Comparison of ENCODE assay signal across 8 cellular contexts in the genomic region with DNA sequence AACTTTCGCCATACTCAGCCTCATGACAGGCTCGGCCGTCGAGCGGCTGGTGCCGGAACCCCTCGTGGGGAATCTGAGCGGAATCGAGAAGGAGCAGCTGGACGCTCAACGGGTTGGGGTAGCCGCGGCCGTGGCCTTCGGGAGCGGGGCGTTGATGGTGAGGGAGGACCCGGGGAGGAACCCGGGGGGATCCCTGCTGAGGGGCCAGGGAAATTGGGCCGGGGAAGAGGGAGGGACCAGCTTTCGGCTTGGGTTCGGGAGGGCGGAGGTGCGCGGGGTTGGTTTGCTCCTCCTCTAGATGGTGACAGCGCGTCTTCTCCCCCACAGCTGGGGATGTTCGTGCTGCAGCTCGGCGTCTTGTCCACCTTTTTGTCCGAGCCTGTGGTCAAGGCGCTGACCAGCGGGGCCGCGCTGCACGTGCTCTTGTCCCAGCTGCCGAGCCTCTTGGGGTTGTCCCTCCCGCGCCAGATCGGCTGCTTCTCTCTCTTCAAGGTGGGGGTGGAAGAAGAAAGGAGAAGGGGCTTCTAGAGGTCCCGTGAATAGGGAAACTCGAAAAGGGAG. TPM values are rescaled to one million over a fixed set of nuclear protein-coding genes. Genes with fewer than 3 reads are reported as not detected.
DNase-seq lines count a peak whose midpoint lies in the region; ATAC-seq and TF ChIP-seq lines count a peak whose summit lies in the region.

No MANE protein-coding gene starts in this region.

- H3K4me1 Mint-ChIP-seq in activated B cell treated with CpG ODN at 0.5 μM for 24 hours, result peaks cover 35% of the 10 kb centered on the region

- no peak overlapping the region for H3K27ac Mint-ChIP-seq in activated B cell treated with CpG ODN at 0.5 μM for 24 hours

- no peaks in the 10 kb centered on the region for H3K36me3 ChIP-seq in psoas muscle (ENCODE audit: insufficient read depth in 1 of 2, low read depth in 1 of 2)

- CTCF ChIA-PET in activated B cell treated with CpG ODN at 0.5 μM for 24 hours (lab: Charles Lee), result interaction anchor here (0.9 to 8.4 kb wide), 6 partner anchors 9 to 162 kb away, joined by 3 to 126 read pairs (median 5); a partner anchor contains a TSS

- ATAC-seq in activated B cell treated with CpG ODN at 0.5 μM for 24 hours (ENCODE audit: low read depth) (no peak), Right ventricle myocardium inferior (peak; percentile 17), psoas muscle (peak; percentile 2 to 50 (median 20)), GM19397 (IDR thresholded peaks at IDR 0.05; ENCODE audit: unreplicated experiment) (no peak)

- no peaks in the 10 kb centered on the region for H3K36me3 Mint-ChIP-seq in activated B cell treated with CpG ODN at 0.5 μM for 24 hours (ENCODE audit: low read depth)

- H3K27me3 Mint-ChIP-seq in activated B cell treated with CpG ODN at 0.5 μM for 24 hours, result peaks cover 75% of the 10 kb centered on the region

- H3K9me3 ChIP-seq in psoas muscle, result no peaks in the 10 kb centered on the region

- POLR2A ChIA-PET in activated B cell treated with CpG ODN at 0.5 μM for 24 hours (lab: Charles Lee), result interaction anchor here (0.6 to 2.5 kb wide), 5 partner anchors 12 to 134 kb away, joined by 3 to 14 read pairs (median 6); a partner anchor contains a TSS

- no peak overlapping the region for H3K27ac ChIP-seq in psoas muscle

- TF ChIP-seq CTCF in activated B cell treated with CpG ODN at 0.5 μM for 24 hours (IDR thresholded peaks at IDR 0.05) (no peak), psoas muscle (IDR thresholded peaks at IDR 0.05) (no peak)

- WGBS in psoas muscle, 3 donors, result 2 to 5% (median 3%) methylated on average over 42 of the region's 42 CpGs

- H3K4me1 ChIP-seq in psoas muscle, result peaks cover 7% of the 10 kb centered on the region

- DNase-seq in GF-D8 (lab: John Stamatoyannopoulos, UW), result peak; percentile 1
- DNase-seq in activated B cell treated with CpG ODN at 0.5 μM for 24 hours, result peak; percentile 40
- DNase-seq in Right ventricle myocardium inferior (ENCODE audit: missing footprints), result no peak
- peak; percentile 24 to 66 for DNase-seq in psoas muscle
- DNase-seq in NCI-H524 treated with DMSO at 0.1 percent for 48 hours (lab: John Stamatoyannopoulos, UW), result no peak
- DNase-seq in cortex of kidney (lab: John Stamatoyannopoulos, UW), result no peak
- no peak for DNase-seq in COLO829 (ENCODE audit: low spot score)

- H3K4me3 Mint-ChIP-seq in activated B cell treated with CpG ODN at 0.5 μM for 24 hours, result peak overlapping the region; percentile 77

- peaks cover 0 to 64% (median 12%) of the 10 kb centered on the region in 3 donors for H3K27me3 ChIP-seq in psoas muscle (ENCODE audit: insufficient read depth in 3 of 3, low read length in 2 of 3)

- peak overlapping the region; percentile 61 for H3K4me3 ChIP-seq in psoas muscle

- no peaks in the 10 kb centered on the region for H3K9me3 Mint-ChIP-seq in activated B cell treated with CpG ODN at 0.5 μM for 24 hours

- intact Hi-C loops in activated B cell treated with CpG ODN at 0.5 μM for 24 hours (cut with micrococcal nuclease), result loop anchor here (1.0 to 10.0 kb wide), 7 partner anchors 10 to 396 kb away; a partner anchor contains a TSS
- intact Hi-C loops in Right ventricle myocardium inferior (cut with DNase I), result loop anchor here (1.0 to 10.0 kb wide), 2 partner anchors 38 to 166 kb away; a partner anchor contains a TSS
- intact Hi-C loops in psoas muscle (cut with DNase I), result loop anchor here (1.0 to 10.0 kb wide), 4 partner anchors 37 to 159 kb away; no protein-coding TSS in a partner anchor

RNA-seq across cellular contexts. Expression of a gene that starts 9.8 kb away (rescaled TPM):
- total RNA-seq in activated B cell treated with CpG ODN at 0.5 μM for 24 hours, result not detected in 2 replicates
- 13.0 TPM for total RNA-seq in Right ventricle myocardium inferior
- total RNA-seq in psoas muscle, result 1 to 10 TPM; 2.9 to 9.2 (median 3.5) TPM
- 1 to 10 TPM; 3.2 to 4.5 (median 4.2) TPM for polyA plus RNA-seq in psoas muscle

RNA-seq across cellular contexts. Expression of a gene that starts 12.0 kb away (rescaled TPM):
- total RNA-seq in activated B cell treated with CpG ODN at 0.5 μM for 24 hours (0.31 and 0.51 TPM in 2 replicates), Right ventricle myocardium inferior (7.3 TPM), psoas muscle (10 to 100 TPM in 3 of 4 donors, 1 to 10 TPM in 1; 9.1 to 26.6 (median 12.1) TPM)
- polyA plus RNA-seq in psoas muscle, result 10 to 100 TPM in 1 of 3 donors, 1 to 10 TPM in 2; 8.2 to 46.7 (median 8.8) TPM

RNA-seq across cellular contexts. Expression of a gene that starts 16.4 kb away (rescaled TPM):
- total RNA-seq in activated B cell treated with CpG ODN at 0.5 μM for 24 hours (3.7 and 3.9 TPM in 2 replicates), Right ventricle myocardium inferior (23.8 TPM), psoas muscle (1 to 10 TPM; 3.5 to 9.1 (median 4.2) TPM)
- 1 to 10 TPM; 4.4 to 5.2 (median 4.5) TPM for polyA plus RNA-seq in psoas muscle

RNA-seq across cellular contexts. Expression of a gene that starts 30.0 kb away (rescaled TPM):
- total RNA-seq in activated B cell treated with CpG ODN at 0.5 μM for 24 hours (16.5 and 17.9 TPM in 2 replicates), Right ventricle myocardium inferior (13.1 TPM), psoas muscle (10 to 100 TPM in 2 of 4 donors, 1 to 10 TPM in 2; 8.1 to 13.3 (median 9.9) TPM)
- polyA plus RNA-seq in psoas muscle, result 10 to 100 TPM in 2 of 3 donors, 1 to 10 TPM in 1; 7.7 to 16.4 (median 16.0) TPM

Comparison
In these comparisons a context has a peak if more than half of its experiments do, and no peak if none do; other contexts are left out.
1. DNase-seq: peak in GF-D8 (single experiment), activated B cell treated with CpG ODN at 0.5 μM for 24 hours (single experiment) and psoas muscle (2 of 2); none in Right ventricle myocardium inferior (single experiment), NCI-H524 treated with DMSO at 0.1 percent for 48 hours (single experiment), cortex of kidney (single experiment) and COLO829 (single experiment).
2. ATAC-seq: peak in Right ventricle myocardium inferior (single experiment) and psoas muscle (4 of 4); none in activated B cell treated with CpG ODN at 0.5 μM for 24 hours (single experiment) and GM19397 (single experiment).